1 cellular context compared by ENCODE assay signal in genomic region chr17:41530062-41531048, GRCh38.
A peak's percentile ranks its signal among the peaks of the same experiment; 100 is the strongest.
TF ChIP-seq lines count a peak whose summit lies in the region.

No MANE protein-coding gene starts in this region.

TF ChIP-seq in endothelial cell of umbilical vein, 7 proteins besides CTCF, POLR2A, EP300 and RAD21:
- no peak for TF ChIP-seq EZH2 (IDR thresholded peaks at IDR 0.05; ENCODE audit: borderline replicate concordance, low read depth, low read length, severe bottlenecking)
- TF ChIP-seq FOS (IDR thresholded peaks at IDR 0.05; ENCODE audit: borderline replicate concordance, insufficient read depth, low read length) = peak; percentile 97
- TF ChIP-seq GATA2 (IDR thresholded peaks at IDR 0.05; ENCODE audit: insufficient read depth, insufficient read length, low read depth, low read length) = peak; percentile 100
- peak; percentile 90 for TF ChIP-seq JUN (IDR thresholded peaks at IDR 0.05; ENCODE audit: borderline replicate concordance, insufficient read depth, insufficient read length, low read depth)
- no peak for TF ChIP-seq MYC (IDR thresholded peaks at IDR 0.05; ENCODE audit: low read depth, low read length)
- TF ChIP-seq MAX (IDR thresholded peaks at IDR 0.05; ENCODE audit: insufficient read depth, insufficient read length) = no peak
- peak; percentile 69 for TF ChIP-seq POLR2AphosphoS5 (IDR thresholded peaks at IDR 0.05; ENCODE audit: insufficient read depth, low read depth, low read length)
TF ChIP-seq in endothelial cell of umbilical vein: peak in this region for 4.
